Comparison of ENCODE assay signal across 26 cellular contexts in genomic region chr5:166119506-166119905, GRCh38.
DNase-seq lines count a peak whose midpoint lies in the region; TF ChIP-seq lines count a peak whose summit lies in the region.
"Had no signal": no experiment of that assay in that cellular context is flagged by ENCODE, and none has a peak within 500 bp of the region (broad histone marks: within the 10 kb centered on the region; RNA-seq: fewer than 3 reads in every experiment).

No MANE protein-coding gene starts in this region.

- H3K36me3 ChIP-seq in neural cell (ENCODE audit: insufficient read depth, low read length), result no peaks in the 10 kb centered on the region
- H3K36me3 ChIP-seq: BE2C; BLaER1; BLaER1 treated with 17β-estradiol and CSF1 and Interleukin-3, amounts not matched to agents 10 nM and 100 nM had no signal

- no peak overlapping the region for H3K4me2 ChIP-seq in neural cell (ENCODE audit: low read length)
- H3K4me2 ChIP-seq: A549; BLaER1; BLaER1 treated with 17β-estradiol and CSF1 and Interleukin-3, amounts not matched to agents 10 nM and 100 nM had no signal

- H3K79me2 ChIP-seq in neural cell (replicated peaks; ENCODE audit: insufficient read depth, low read length), result no peaks in the 10 kb centered on the region

- peak; percentile 88 for TF ChIP-seq EP300 in neural cell (conservative IDR thresholded peaks at IDR 0.05; ENCODE audit: poor library complexity, severe bottlenecking)

- TF ChIP-seq RAD21 in neural cell (conservative IDR thresholded peaks at IDR 0.05), result no peak

- no peak overlapping the region for H3K4me3 ChIP-seq in neural cell (ENCODE audit: low read length)
- H3K4me3 ChIP-seq: A549; BLaER1; BLaER1 treated with 17β-estradiol and CSF1 and Interleukin-3, amounts not matched to agents 10 nM and 100 nM had no signal

- no peak overlapping the region for H3K27ac ChIP-seq in neural cell (ENCODE audit: low read length)
- H3K27ac ChIP-seq: 22Rv1; A549; BLaER1; BLaER1 treated with 17β-estradiol and CSF1 and Interleukin-3, amounts not matched to agents 10 nM and 100 nM; C4-2B had no signal

- H3K9me2 ChIP-seq in neural cell (ENCODE audit: insufficient read depth, low read length), result no peaks in the 10 kb centered on the region

- no peak for TF ChIP-seq CTCF in neural cell (IDR thresholded peaks at IDR 0.05; ENCODE audit: poor library complexity, severe bottlenecking)

- H3K9me3 ChIP-seq in neural cell (ENCODE audit: low read length), result no peaks in the 10 kb centered on the region
- H3K9me3 ChIP-seq: A549; BE2C; BLaER1; BLaER1 treated with 17β-estradiol and CSF1 and Interleukin-3, amounts not matched to agents 10 nM and 100 nM; Caco-2 had no signal

- no peaks in the 10 kb centered on the region for H3F3A ChIP-seq in neural cell (ENCODE audit: insufficient read depth, low read length, poor library complexity, severe bottlenecking)

- no peaks in the 10 kb centered on the region for H4K20me1 ChIP-seq in neural cell (ENCODE audit: insufficient read depth)
- H4K20me1 ChIP-seq: BLaER1; BLaER1 treated with 17β-estradiol and CSF1 and Interleukin-3, amounts not matched to agents 10 nM and 100 nM had no signal

- no peaks in the 10 kb centered on the region for H3K27me3 ChIP-seq in neural cell (ENCODE audit: insufficient read depth, low read depth, low read length)
- H3K27me3 ChIP-seq: BE2C; BLaER1; BLaER1 treated with 17β-estradiol and CSF1 and Interleukin-3, amounts not matched to agents 10 nM and 100 nM had no signal

- H2AFZ ChIP-seq in neural cell (ENCODE audit: low read depth, low read length), result no peak overlapping the region

- DNase-seq in C1 segment of cervical spinal cord (lab: John Stamatoyannopoulos, UW), result no peak
- DNase-seq: 8988T; ACHN; AML-193; BE2C; Caco-2; Calu3; CD4-positive, alpha-beta memory T cell; CD4-positive, alpha-beta T cell; CD4-positive, CD25-positive, alpha-beta regulatory T cell; CD8-positive, alpha-beta memory T cell; CD8-positive, alpha-beta T cell; COR-L47; DMS 273 treated with DMSO at 0.1 percent for 48 hours; DMS153; DMS53; DMS79; DMS79 treated with DMSO at 0.1 percent for 48 hours; DND-41; EL had no signal

- no peak overlapping the region for H3K9ac ChIP-seq in neural cell (ENCODE audit: low read length)
- H3K9ac ChIP-seq: BLaER1; BLaER1 treated with 17β-estradiol and CSF1 and Interleukin-3, amounts not matched to agents 10 nM and 100 nM had no signal

TF ChIP-seq in neural cell, 6 proteins besides CTCF, POLR2A, EP300 and RAD21:
- TF ChIP-seq MXI1 (conservative IDR thresholded peaks at IDR 0.05; ENCODE audit: poor library complexity, severe bottlenecking), result no peak
- TF ChIP-seq TAF1 (IDR thresholded peaks at IDR 0.05; ENCODE audit: low read depth), result no peak
- peak; percentile 75 for TF ChIP-seq REST (IDR thresholded peaks at IDR 0.05; ENCODE audit: borderline replicate concordance)
- TF ChIP-seq POLR2AphosphoS5 (IDR thresholded peaks at IDR 0.05), result peak; percentile 83
